Comparison of ENCODE assay signal across 14 cellular contexts in genomic region chr19:23365222-23365621, GRCh38. TPM values are rescaled to one million over a fixed set of nuclear protein-coding genes. Genes with fewer than 3 reads are reported as not detected.
DNase-seq lines count a peak whose midpoint lies in the region; ATAC-seq lines count a peak whose summit lies in the region.
"Had no signal": no experiment of that assay in that cellular context is flagged by ENCODE, and none has a peak within 500 bp of the region (broad histone marks: within the 10 kb centered on the region; RNA-seq: fewer than 3 reads in every experiment).

No MANE protein-coding gene starts in this region.

- DNase-seq in ELR (ENCODE audit: low read depth) (peak; percentile 39), M059J (ENCODE audit: low read depth) (peak; percentile 25), adipocyte (ENCODE audit: low read depth) (no peak), CD1c-positive myeloid dendritic cell (ENCODE audit: extremely low spot score) (no peak), T-cell (no peak)
- DNase-seq in stimulated activated effector memory CD8-positive, alpha-beta T cell treated with anti-CD3 and anti-CD28 coated beads, Interleukin-12 subunit alpha, Interleukin-12 subunit beta, amount 100 ng/mL, for 72 hours (ENCODE audit: low spot score in 2 of 2) = no peak
- DNase-seq: BE2C; CD8-positive, alpha-beta T cell; COR-L47; DMS153; GM23248; IMR-90 had no signal

- H3K9me3 ChIP-seq in adipocyte (ENCODE audit: control insufficient read depth, low read length) = peaks cover 89% of the 10 kb centered on the region

- H3K36me3 ChIP-seq in adipocyte (ENCODE audit: control insufficient read depth, insufficient read depth, low read length, severe bottlenecking) = peaks cover 85% of the 10 kb centered on the region

- peaks cover 10% of the 10 kb centered on the region for H3K9me3 Mint-ChIP-seq in stimulated activated effector memory CD8-positive, alpha-beta T cell treated with anti-CD3 and anti-CD28 coated beads, Interleukin-12 subunit alpha, Interleukin-12 subunit beta, amount 100 ng/mL, for 72 hours
- H3K9me3 Mint-ChIP-seq in T-cell = peaks cover 0 to 25% (median 18%) of the 10 kb centered on the region in 3 donors

- H3K9ac ChIP-seq in adipocyte (ENCODE audit: low read length) = no peak overlapping the region
- H3K9ac ChIP-seq: GM23248 had no signal

- CTCF ChIA-PET in T-cell (lab: Charles Lee) = no interaction called here

- H3K27me3 Mint-ChIP-seq in T-cell = no peaks in the 10 kb centered on the region

- peak; percentile 28 for ATAC-seq in stimulated activated effector memory CD8-positive, alpha-beta T cell treated with anti-CD3 and anti-CD28 coated beads, Interleukin-12 subunit alpha, Interleukin-12 subunit beta, amount 100 ng/mL, for 72 hours
- no peak for ATAC-seq in HG03139 (IDR thresholded peaks at IDR 0.05; ENCODE audit: unreplicated experiment)
- ATAC-seq in T-cell (replicated peaks in 1 of 4) = no peak
- ATAC-seq: A549; CD8-positive, alpha-beta T cell had no signal

- no peak overlapping the region for H3K27ac Mint-ChIP-seq in stimulated activated effector memory CD8-positive, alpha-beta T cell treated with anti-CD3 and anti-CD28 coated beads, Interleukin-12 subunit alpha, Interleukin-12 subunit beta, amount 100 ng/mL, for 72 hours
- no peak overlapping the region for H3K27ac Mint-ChIP-seq in T-cell
- H3K27ac Mint-ChIP-seq: CD8-positive, alpha-beta T cell had no signal

- POLR2A ChIA-PET in T-cell (lab: Charles Lee) = interaction anchor here in 1 of 2 donors (0.6 kb wide), 1 partner anchor 239 kb away, joined by 8 read pairs; no protein-coding TSS in a partner anchor

- no peaks in the 10 kb centered on the region for H3K4me1 Mint-ChIP-seq in stimulated activated effector memory CD8-positive, alpha-beta T cell treated with anti-CD3 and anti-CD28 coated beads, Interleukin-12 subunit alpha, Interleukin-12 subunit beta, amount 100 ng/mL, for 72 hours
- no peaks in the 10 kb centered on the region for H3K4me1 Mint-ChIP-seq in T-cell

- H3K27me3 ChIP-seq in adipocyte (replicated peaks; ENCODE audit: control insufficient read depth, insufficient read depth, low read length) = no peaks in the 10 kb centered on the region
- H3K27me3 ChIP-seq: BE2C had no signal

- no peaks in the 10 kb centered on the region for H3K4me1 ChIP-seq in adipocyte (ENCODE audit: control insufficient read depth, insufficient read depth, low read length)
- H3K4me1 ChIP-seq: A549, BE2C had no signal

- H3K4me3 Mint-ChIP-seq in stimulated activated effector memory CD8-positive, alpha-beta T cell treated with anti-CD3 and anti-CD28 coated beads, Interleukin-12 subunit alpha, Interleukin-12 subunit beta, amount 100 ng/mL, for 72 hours = no peak overlapping the region
- H3K4me3 Mint-ChIP-seq in T-cell = no peak overlapping the region
- H3K4me3 Mint-ChIP-seq: CD8-positive, alpha-beta T cell had no signal

- H3K4me3 ChIP-seq in adipocyte (ENCODE audit: low read length) = peak overlapping the region; percentile 64
- H3K4me3 ChIP-seq: A549, GM23248 had no signal

- H3K36me3 Mint-ChIP-seq in stimulated activated effector memory CD8-positive, alpha-beta T cell treated with anti-CD3 and anti-CD28 coated beads, Interleukin-12 subunit alpha, Interleukin-12 subunit beta, amount 100 ng/mL, for 72 hours = peaks cover 73% of the 10 kb centered on the region
- peaks cover 69% of the 10 kb centered on the region for H3K36me3 Mint-ChIP-seq in T-cell

RNA-seq across cellular contexts. Expression of gene ZNF91, which starts 30.0 kb away (rescaled TPM):
- total RNA-seq in M059J (2014; rRNA removed; shearing (Covaris generic)) = 28.6 and 29.3 TPM in 2 replicates
- total RNA-seq in T-cell = 100 to 1,000 TPM in 1 of 5 donors, 10 to 100 TPM in 4; 76.0 to 103 (median 80.4) TPM

Comparison
In these comparisons a context has a peak if more than half of its experiments do, and no peak if none do; other contexts are left out.
1. DNase-seq: peak in ELR (single experiment) and M059J (single experiment); none in adipocyte (single experiment), stimulated activated effector memory CD8-positive, alpha-beta T cell treated with anti-CD3 and anti-CD28 coated beads, Interleukin-12 subunit alpha, Interleukin-12 subunit beta, amount 100 ng/mL, for 72 hours (0 of 2), CD1c-positive myeloid dendritic cell (single experiment) and T-cell (0 of 34).